Comparison of ENCODE assay signal across 8 cellular contexts in the genomic region with DNA sequence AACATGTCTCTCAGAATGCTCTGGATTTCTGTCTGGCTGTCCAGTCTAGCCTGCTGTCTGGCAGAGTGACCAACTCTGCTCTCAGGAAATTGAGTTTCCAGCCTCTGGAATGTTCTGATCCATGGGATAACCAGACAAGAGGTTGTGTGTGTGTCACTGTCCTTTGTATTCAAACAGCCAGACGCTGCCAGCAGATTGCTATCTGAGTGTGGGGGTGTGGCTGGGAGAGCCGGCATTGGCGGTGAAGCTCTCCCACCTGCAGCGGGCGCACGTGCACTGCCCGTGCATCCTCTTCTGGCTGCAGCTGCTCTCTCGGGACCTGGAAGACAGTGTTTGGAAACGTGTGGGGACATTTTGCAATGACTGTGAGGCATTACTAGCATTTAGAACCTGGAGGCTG. TPM values are rescaled to one million over a fixed set of nuclear protein-coding genes. Genes with fewer than 3 reads are reported as not detected.
A peak's percentile ranks its signal among the peaks of the same experiment; 100 is the strongest.
DNase-seq lines count a peak whose midpoint lies in the region; ATAC-seq, FAIRE-seq and TF ChIP-seq lines count a peak whose summit lies in the region.

No MANE protein-coding gene starts in this region.

- H3K4me3 ChIP-seq in mammary epithelial cell (replicated peaks in 1 of 3; ENCODE audit: insufficient read depth in 1 of 3, low read depth in 2 of 3, low read length in 3 of 3) (no peak overlapping the region), HepG2 (replicated peaks in 1 of 3; ENCODE audit: insufficient read depth in 1 of 3, low read depth in 2 of 3, low read length in 3 of 3) (no peak overlapping the region)

- H3K27me3 ChIP-seq in mammary epithelial cell (ENCODE audit: insufficient read depth, low read length) = no peaks in the 10 kb centered on the region
- H3K27me3 ChIP-seq in HepG2 (ENCODE audit: control insufficient read depth in 1 of 2, insufficient read depth in 2 of 2, low read length in 2 of 2) = peaks cover 1 to 13% of the 10 kb centered on the region in 2 experiments; a peak in 2 of 5 replicates

- no peak overlapping the region for H2AFZ ChIP-seq in mammary epithelial cell (ENCODE audit: low read depth, low read length)
- H2AFZ ChIP-seq in HepG2 (ENCODE audit: low read length) = no peak overlapping the region

- TF ChIP-seq RAD21 in HepG2 (CRISPR knock-in tag; IDR thresholded peaks at IDR 0.05) = peak; percentile 38; the same call in 1 of the 2 replicates

- no peak for TF ChIP-seq EP300 in HepG2 (IDR thresholded peaks at IDR 0.05; ENCODE audit: low read depth in 2 of 2, low read length in 2 of 2)
- no peak; the same call in 1 of the 2 replicates for TF ChIP-seq EP300 in HepG2 (CRISPR knock-in tag; IDR thresholded peaks at IDR 0.05; ENCODE audit: borderline replicate concordance)

- peaks cover 87% of the 10 kb centered on the region for H3K79me2 ChIP-seq in mammary epithelial cell (ENCODE audit: insufficient read depth, low read length)
- no peaks in the 10 kb centered on the region for H3K79me2 ChIP-seq in HepG2 (ENCODE audit: insufficient read depth, low read length)

- ATAC-seq in HepG2 = peak; percentile 91
- no peak for ATAC-seq in HG03442 (IDR thresholded peaks at IDR 0.05; ENCODE audit: unreplicated experiment)
- no peak for ATAC-seq in HG03095 (IDR thresholded peaks at IDR 0.05; ENCODE audit: unreplicated experiment)
- ATAC-seq in HG03378 (IDR thresholded peaks at IDR 0.05; ENCODE audit: unreplicated experiment) = no peak

- in situ Hi-C loops in GM13976 (cut with MboI; ENCODE audit: low sequenced_read_pairs, unreplicated experiment) (no loop called here), mammary epithelial cell (cut with MboI; ENCODE audit: low sequenced_read_pairs in 2 of 2) (no loop called here), HepG2 (cut with HindIII; ENCODE audit: extremely low pct_ligation_motif_present, low pct_unique_long_range_greater_than_20kb) (no loop called here)

- dilution Hi-C loops in mammary epithelial cell (cut with HindIII; ENCODE audit: low sequenced_read_pairs) = loop anchor here (5.0 kb wide), 2 partner anchors 48 to 153 kb away; no protein-coding TSS in a partner anchor

- H3K4me2 ChIP-seq in mammary epithelial cell (ENCODE audit: insufficient read depth, low read depth, low read length) = peak overlapping the region; percentile 15
- no peak overlapping the region for H3K4me2 ChIP-seq in HepG2 (ENCODE audit: low read depth, low read length)

- intact Hi-C loops in mammary epithelial cell (cut with micrococcal nuclease) = loop anchor here (1.0 kb wide), 2 partner anchors 37 to 51 kb away; no protein-coding TSS in a partner anchor
- intact Hi-C loops in HepG2 (cut with micrococcal nuclease; ENCODE audit: unreplicated experiment) = loop anchor here (1.0 kb wide), 1 partner anchor 52 kb away; no protein-coding TSS in a partner anchor

- H4K20me1 ChIP-seq in mammary epithelial cell (ENCODE audit: insufficient read depth, low read length) (no peaks in the 10 kb centered on the region), HepG2 (ENCODE audit: insufficient read depth, low read length) (no peaks in the 10 kb centered on the region)

- DNase-seq in 8988T (peak; percentile 53), GM13976 (ENCODE audit: low spot score) (peak; percentile 48), NCI-H2227 treated with DMSO at 0.1 percent for 48 hours (lab: John Stamatoyannopoulos, UW) (peak; percentile 61), mammary epithelial cell (peak; percentile 94), HepG2 (ENCODE audit: low spot score) (peak; percentile 80)

- FAIRE-seq in HepG2 (lab: Jason Lieb, UNC) = peak; percentile 91

- H3K27ac ChIP-seq in mammary epithelial cell (ENCODE audit: insufficient read depth, low read depth, low read length) (peak overlapping the region; percentile 98), HepG2 (ENCODE audit: extremely low read length, insufficient read depth, low read length) (no peak overlapping the region)

- no peaks in the 10 kb centered on the region for H3K9me3 ChIP-seq in mammary epithelial cell (replicated peaks; ENCODE audit: insufficient read depth, low read length)
- no peaks in the 10 kb centered on the region for H3K9me3 ChIP-seq in HepG2 (ENCODE audit: low read length)

- CTCF ChIA-PET in mammary epithelial cell (lab: Charles Lee; ENCODE audit: low non-redundant PET) = no interaction called here
- CTCF ChIA-PET in HepG2 (lab: Yijun Ruan, JAX; ENCODE audit: low intra/inter-chr PET ratio, low total read pairs) = no interaction called here

- no peak for TF ChIP-seq POLR2A in HepG2 (IDR thresholded peaks at IDR 0.05; ENCODE audit: insufficient read depth in 1 of 2, low read depth in 2 of 2, low read length in 2 of 2)

- BruUV-seq in mammary epithelial cell (replicated peaks; lab: Mats Ljungman, UMichigan) (no TSS peak), HepG2 (replicated peaks; lab: Mats Ljungman, UMichigan) (no TSS peak)

- WGBS in mammary epithelial cell (ENCODE audit: low coverage, missing lambda C conversion rate) = 0% methylated on average over 9 of the region's 9 CpGs
- WGBS in HepG2 (ENCODE audit: low lambda C conversion rate) = 0% methylated on average over 2 of the region's 9 CpGs

- H3K4me1 ChIP-seq in mammary epithelial cell (ENCODE audit: insufficient read depth, low read length) (peaks cover 64% of the 10 kb centered on the region), HepG2 (ENCODE audit: insufficient read depth, low read length) (peaks cover 10% of the 10 kb centered on the region)

- H3K36me3 ChIP-seq in mammary epithelial cell (ENCODE audit: insufficient read depth, low read length) (peaks cover 9% of the 10 kb centered on the region), HepG2 (replicated peaks in 1 of 2; ENCODE audit: control insufficient read depth in 1 of 2, insufficient read depth in 2 of 2, low read length in 2 of 2) (no peaks in the 10 kb centered on the region)

- H3K9ac ChIP-seq in mammary epithelial cell (ENCODE audit: insufficient read depth, low read length) = peak overlapping the region; percentile 61
- H3K9ac ChIP-seq in HepG2 (ENCODE audit: insufficient read depth, low read depth, low read length) = no peak overlapping the region

- POLR2A ChIA-PET in HepG2 (lab: Yijun Ruan, JAX) = no interaction called here

- no peak for TF ChIP-seq CTCF in GM13976 (IDR thresholded peaks at IDR 0.05; ENCODE audit: borderline replicate concordance, control extremely low read depth, extremely low read depth, insufficient read depth, missing control alignments)
- peak in 1 of 2 donors; percentile 30 for TF ChIP-seq CTCF in mammary epithelial cell (conservative IDR thresholded peaks at IDR 0.05 in 1 of 2, IDR thresholded peaks at IDR 0.05 in 1 of 2; ENCODE audit: extremely low read depth in 1 of 2, insufficient read depth in 1 of 2, low read depth in 1 of 2, low read length in 2 of 2)
- peak; percentile 84 for TF ChIP-seq CTCF in HepG2 (CRISPR knock-in tag; IDR thresholded peaks at IDR 0.05)

TF ChIP-seq in HepG2, 621 proteins besides CTCF, POLR2A, EP300 and RAD21 (continues in another document):
- no peak for TF ChIP-seq ZNF558 (CRISPR knock-in tag; IDR thresholded peaks at IDR 0.05; ENCODE audit: borderline replicate concordance)

RNA-seq across cellular contexts. Expression of gene PKP1, which starts 26.1 kb away (rescaled TPM):
- total RNA-seq in mammary epithelial cell = 100 to 1,000 TPM; 102 to 201 TPM
- polyA plus RNA-seq in mammary epithelial cell = 155 TPM
- 253 TPM for polyA minus RNA-seq in mammary epithelial cell
- total RNA-seq in HepG2 (2016; rRNA removed; fragmentation: Illumina TruSeq; extraction: Trizol) = not detected in 2 replicates
- total RNA-seq in HepG2 (2016; cell fraction: cytosol; rRNA removed; fragmentation: Illumina TruSeq; extraction: Trizol; ENCODE audit: low read depth) = not detected in 2 replicates
- not detected in 2 replicates for total RNA-seq in HepG2 (2016; cell fraction: insoluble cytoplasmic fraction; rRNA removed; fragmentation: Illumina TruSeq; extraction: Trizol)
- total RNA-seq in HepG2 (2016; cell fraction: membrane; rRNA removed; fragmentation: Illumina TruSeq; extraction: Trizol) = not detected in 2 replicates
- total RNA-seq in HepG2 (2016; cell fraction: nucleus; rRNA removed; fragmentation: Illumina TruSeq; extraction: Trizol) = not detected in 2 replicates
- polyA plus RNA-seq in HepG2 (2011; rRNA removed) = not detected in 2 replicates
- not detected in 2 replicates for polyA plus RNA-seq in HepG2 (2011; cell fraction: cytosol; rRNA removed)
- polyA plus RNA-seq in HepG2 (2011; cell fraction: nucleus; rRNA removed) = not detected in 2 replicates
- not detected in 2 replicates for polyA plus RNA-seq in HepG2 (2012)
- not detected in 2 replicates for polyA plus RNA-seq in HepG2 (2016; cell fraction: cytosol; fragmentation: Illumina TruSeq; extraction: Trizol; ENCODE audit: low read depth)
- not detected in 2 replicates for polyA plus RNA-seq in HepG2 (2016; cell fraction: insoluble cytoplasmic fraction; fragmentation: Illumina TruSeq; extraction: Trizol; ENCODE audit: low read depth)
- not detected in 2 replicates for polyA plus RNA-seq in HepG2 (2016; cell fraction: membrane; fragmentation: Illumina TruSeq; extraction: Trizol; ENCODE audit: low read depth)
- polyA plus RNA-seq in HepG2 (2016; cell fraction: nucleus; fragmentation: Illumina TruSeq; extraction: Trizol; ENCODE audit: insufficient read depth, low read depth) = not detected in 2 replicates
- 0.23 TPM in 1 of 2 replicates, not detected in the other for polyA minus RNA-seq in HepG2 (2011; rRNA and poly(A)+ RNA removed; ENCODE audit: low replicate concordance)
- polyA minus RNA-seq in HepG2 (2011; cell fraction: cytosol; rRNA and poly(A)+ RNA removed) = not detected in 2 replicates
- not detected in 2 replicates for polyA minus RNA-seq in HepG2 (2011; cell fraction: nucleus; rRNA and poly(A)+ RNA removed)

Comparison
In these comparisons a context has a peak if more than half of its experiments do, and no peak if none do; other contexts are left out.
1. RNA of gene PKP1, which starts 26.1 kb away (total RNA-seq): 102 to 201 TPM in mammary epithelial cell; not detected in HepG2; every median in the first group is over 100 times any median in the second.
2. Peak in every context shown above with its lines, with median percentiles within 50 percentile points of each other: DNase-seq.